ENCODE assay signal across 7 cellular contexts in genomic region chr22:20111045-20111688, GRCh38.
DNase-seq lines count a peak whose midpoint lies in the region; ATAC-seq lines count a peak whose summit lies in the region.

No MANE protein-coding gene starts in this region.

- no peaks in the 10 kb centered on the region for H3K27me3 Mint-ChIP-seq in T-helper 1 cell treated with Interleukin-12 subunit alpha and Interleukin-12 subunit beta and Interleukin-4 antibody, amounts not matched to agents 30 μg/mL and 1 μg/mL, for 36 hours (ENCODE audit: low read depth)

- no peaks in the 10 kb centered on the region for H3K27me3 ChIP-seq in HAP-1 (ENCODE audit: low read depth)

- H3K36me3 ChIP-seq in HAP-1 (replicated peaks), result peaks cover 96% of the 10 kb centered on the region

- H3K9me3 ChIP-seq in HAP-1, result no peaks in the 10 kb centered on the region

- no peak overlapping the region for H3K4me3 ChIP-seq in HAP-1

- ATAC-seq in GM19452 (IDR thresholded peaks at IDR 0.05; ENCODE audit: unreplicated experiment) (no peak), GM21526 (IDR thresholded peaks at IDR 0.05; ENCODE audit: low FRiP score, unreplicated experiment) (no peak)

- H3K4me1 ChIP-seq in HAP-1, result no peaks in the 10 kb centered on the region

- DNase-seq in D341Med (ENCODE audit: low spot score), result peak; percentile 78
- DNase-seq in HAP-1 (ENCODE audit: low spot score in 2 of 2), result peak; percentile 40 to 66
- DNase-seq in germinal center (ENCODE audit: low spot score), result peak; percentile 62
- DNase-seq in stimulated activated naive CD4-positive, alpha-beta T cell (lab: John Stamatoyannopoulos, UW), result peak in 4 of 6 experiments; percentile 9 to 16 (median 12)

- no peak overlapping the region for H3K4me3 Mint-ChIP-seq in T-helper 1 cell treated with Interleukin-12 subunit alpha and Interleukin-12 subunit beta and Interleukin-4 antibody, amounts not matched to agents 30 μg/mL and 1 μg/mL, for 36 hours

- in situ Hi-C loops in HAP-1 (cut with MboI; ENCODE audit: low sequenced_read_pairs), result no loop called here

- H3K36me3 Mint-ChIP-seq in T-helper 1 cell treated with Interleukin-12 subunit alpha and Interleukin-12 subunit beta and Interleukin-4 antibody, amounts not matched to agents 30 μg/mL and 1 μg/mL, for 36 hours (ENCODE audit: low read depth), result peaks cover 26% of the 10 kb centered on the region

- H3K27ac Mint-ChIP-seq in T-helper 1 cell treated with Interleukin-12 subunit alpha and Interleukin-12 subunit beta and Interleukin-4 antibody, amounts not matched to agents 30 μg/mL and 1 μg/mL, for 36 hours, result peak overlapping the region; percentile 55

- no peaks in the 10 kb centered on the region for H3K9me3 Mint-ChIP-seq in T-helper 1 cell treated with Interleukin-12 subunit alpha and Interleukin-12 subunit beta and Interleukin-4 antibody, amounts not matched to agents 30 μg/mL and 1 μg/mL, for 36 hours

- peaks cover 12% of the 10 kb centered on the region for H3K4me1 Mint-ChIP-seq in T-helper 1 cell treated with Interleukin-12 subunit alpha and Interleukin-12 subunit beta and Interleukin-4 antibody, amounts not matched to agents 30 μg/mL and 1 μg/mL, for 36 hours (ENCODE audit: low read depth)

Comparison
In these comparisons a context has a peak if more than half of its experiments do, and no peak if none do; other contexts are left out.
1. DNase-seq: peak in every context shown above with its lines; median percentile 78 in D341Med; 62 in germinal center; 53 in HAP-1; 12 in stimulated activated naive CD4-positive, alpha-beta T cell.